ENCODE assay signal across 8 cellular contexts in the genomic region with DNA sequence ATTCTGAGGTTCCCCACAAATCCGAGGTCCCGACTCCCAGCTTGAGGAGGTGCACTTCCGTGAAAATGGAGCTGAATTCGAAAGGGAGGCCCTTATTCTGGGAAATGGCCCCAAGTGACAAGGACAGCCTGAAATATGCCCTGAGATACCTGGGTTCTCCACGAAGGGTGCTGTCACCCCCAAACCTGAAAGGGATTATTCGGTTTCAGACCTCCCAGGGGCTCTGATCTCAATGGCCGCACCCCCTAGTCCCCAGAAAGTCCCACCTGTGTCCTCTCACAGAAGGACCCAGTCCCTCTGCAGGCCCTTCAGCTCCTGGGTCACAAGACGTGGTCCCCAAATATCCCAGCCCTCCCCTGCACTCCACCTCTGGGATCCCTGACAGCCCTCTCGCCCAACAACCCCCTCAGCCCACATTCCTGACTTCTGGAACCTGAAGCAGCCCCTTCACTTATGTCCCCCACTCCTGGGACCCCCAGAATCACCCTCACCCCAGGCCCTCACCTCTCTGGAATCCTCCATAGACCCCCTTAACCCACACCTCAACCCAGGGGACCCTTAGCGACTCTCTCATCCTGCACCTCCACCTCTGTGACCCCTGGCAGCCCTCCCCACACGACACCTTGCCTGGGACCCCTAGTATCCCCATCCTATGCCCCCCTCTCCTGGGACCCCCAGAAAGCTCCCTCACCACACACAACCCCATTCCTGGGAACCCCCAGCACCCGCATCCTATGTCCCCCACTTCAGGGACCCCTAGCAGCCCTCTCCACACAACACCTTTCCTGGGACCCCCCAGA. TPM values are rescaled to one million over a fixed set of nuclear protein-coding genes. Genes with fewer than 3 reads are reported as not detected.
DNase-seq lines count a peak whose midpoint lies in the region; TF ChIP-seq lines count a peak whose summit lies in the region.

No MANE protein-coding gene starts in this region.

- H3K27me3 Mint-ChIP-seq in CD14-positive monocyte (ENCODE audit: low read depth in 3 of 3) = peaks cover 0 to 1% (median under 1%) of the 10 kb centered on the region in 3 donors

- H3K27me3 ChIP-seq in effector memory CD4-positive, alpha-beta T cell (replicated peaks; ENCODE audit: control insufficient read depth, insufficient read depth, low read length, poor library complexity, severe bottlenecking) = no peaks in the 10 kb centered on the region
- H3K27me3 ChIP-seq in osteoblast (ENCODE audit: insufficient read depth, low read length) = no peaks in the 10 kb centered on the region

- peaks cover 2% of the 10 kb centered on the region for H3K36me3 ChIP-seq in effector memory CD4-positive, alpha-beta T cell (ENCODE audit: control insufficient read depth, insufficient read depth, low read length)
- H3K36me3 ChIP-seq in osteoblast (ENCODE audit: insufficient read depth, low read length) = no peaks in the 10 kb centered on the region

- H3K27ac Mint-ChIP-seq in CD14-positive monocyte = peak overlapping the region; percentile 86 to 93 (median 93)

- peak overlapping the region; percentile 89 for H2AFZ ChIP-seq in osteoblast (ENCODE audit: low read length)

- peaks cover under 1 to 9% of the 10 kb centered on the region in 2 donors for H3K36me3 Mint-ChIP-seq in CD14-positive monocyte

- TF ChIP-seq POLR2A in NB4 (IDR thresholded peaks at IDR 0.05; ENCODE audit: extremely low read depth, insufficient read length) = no peak

- no peak for TF ChIP-seq CTCF in CD14-positive monocyte (IDR thresholded peaks at IDR 0.05)
- TF ChIP-seq CTCF in NB4 (IDR thresholded peaks at IDR 0.05; ENCODE audit: low read depth, low read length) = no peak
- no peak for TF ChIP-seq CTCF in osteoblast (IDR thresholded peaks at IDR 0.05; ENCODE audit: extremely low read depth, low read depth, low read length)

- peak overlapping the region; percentile 77 for H3K27ac ChIP-seq in effector memory CD4-positive, alpha-beta T cell (ENCODE audit: insufficient read depth, low read length, poor library complexity, severe bottlenecking)
- H3K27ac ChIP-seq in osteoblast (ENCODE audit: low read depth, low read length) = no peak overlapping the region

- H3K4me2 ChIP-seq in osteoblast (ENCODE audit: insufficient read depth, low read length) = peak overlapping the region; percentile 99

- H4K20me1 ChIP-seq in osteoblast (ENCODE audit: insufficient read depth, low read length) = no peaks in the 10 kb centered on the region

- peak overlapping the region; percentile 43 for H3K4me3 ChIP-seq in NB4 (ENCODE audit: low read depth, low read length)
- H3K4me3 ChIP-seq in effector memory CD4-positive, alpha-beta T cell (ENCODE audit: insufficient read depth, low read depth, low read length, poor library complexity, severe bottlenecking) = peak overlapping the region; percentile 47
- H3K4me3 ChIP-seq in osteoblast (ENCODE audit: insufficient read depth, low read length) = peak overlapping the region; percentile 81

- H3K9me3 Mint-ChIP-seq in CD14-positive monocyte = no peaks in the 10 kb centered on the region

- H3K4me3 Mint-ChIP-seq in CD14-positive monocyte = peak overlapping the region; percentile 80 to 88

- intact Hi-C loops in CD14-positive monocyte (cut with micrococcal nuclease) = loop anchor here in 1 of 2 donors (1.0 kb wide), 1 partner anchor 105 kb away; the partner anchor contains the start of gene CYTH2

- no peak for DNase-seq in CD14-positive monocyte (ENCODE audit: low spot score)
- DNase-seq in NB4 (ENCODE audit: low read depth) = peak; percentile 50
- no peak for DNase-seq in effector memory CD4-positive, alpha-beta T cell
- DNase-seq in osteoblast (ENCODE audit: insufficient read length, low spot score, missing footprints) = no peak
- no peak for DNase-seq in DMS79 treated with DMSO at 0.1 percent for 48 hours (lab: John Stamatoyannopoulos, UW)
- DNase-seq in NCI-H524 (lab: John Stamatoyannopoulos, UW) = no peak
- DNase-seq in GM19240 (ENCODE audit: insufficient read length, low spot score) = no peak
- DNase-seq in NCI-H187 (lab: John Stamatoyannopoulos, UW) = no peak

- H3K79me2 ChIP-seq in osteoblast (ENCODE audit: insufficient read depth, low read length) = no peaks in the 10 kb centered on the region

- H3K9me3 ChIP-seq in effector memory CD4-positive, alpha-beta T cell (ENCODE audit: control insufficient read depth, low read length) = no peaks in the 10 kb centered on the region
- no peaks in the 10 kb centered on the region for H3K9me3 ChIP-seq in osteoblast (ENCODE audit: low read depth, low read length)

- peaks cover 9% of the 10 kb centered on the region for H3K4me1 Mint-ChIP-seq in CD14-positive monocyte

- H3K4me1 ChIP-seq in effector memory CD4-positive, alpha-beta T cell (ENCODE audit: control insufficient read depth, insufficient read depth, low read length, poor library complexity, severe bottlenecking) = peaks cover 12% of the 10 kb centered on the region
- peaks cover 8% of the 10 kb centered on the region for H3K4me1 ChIP-seq in osteoblast (ENCODE audit: insufficient read depth, low read length)

RNA-seq across cellular contexts. Expression of gene SYNGR4, which starts 0.6 kb away (rescaled TPM):
- polyA plus RNA-seq in CD14-positive monocyte = not detected
- total RNA-seq in osteoblast = not detected in 2 replicates

RNA-seq across cellular contexts. Expression of gene TMEM143, which starts 1.0 kb away (rescaled TPM):
- polyA plus RNA-seq in CD14-positive monocyte = 1 to 10 TPM; 1.7 to 2.1 TPM
- total RNA-seq in osteoblast = 4.3 and 4.7 TPM in 2 replicates

RNA-seq across cellular contexts. Expression of gene KDELR1, which starts 26.6 kb away (rescaled TPM):
- 10 to 100 TPM; 42.0 to 51.3 TPM for polyA plus RNA-seq in CD14-positive monocyte
- 95.2 and 119 TPM in 2 replicates for total RNA-seq in osteoblast

RNA-seq across cellular contexts. Expression of gene GRIN2D, which starts 28.7 kb away (rescaled TPM):
- under 1 TPM in 1 of 2 donors, not detected in 1; 0.13 TPM for polyA plus RNA-seq in CD14-positive monocyte
- under 0.01 TPM in 2 replicates for total RNA-seq in osteoblast

RNA-seq across cellular contexts. Expression of gene EMP3, which starts 39.4 kb away (rescaled TPM):
- polyA plus RNA-seq in CD14-positive monocyte = 1,000 to 10,000 TPM in 1 of 2 donors, 100 to 1,000 TPM in 1; 996 to 1,036 TPM
- total RNA-seq in osteoblast = 185 and 216 TPM in 2 replicates
